ENCODE assay signal across 27 cellular contexts in genomic region chr14:104403421-104404220, GRCh38.
DNase-seq lines count a peak whose midpoint lies in the region; TF ChIP-seq lines count a peak whose summit lies in the region.
"Had no signal": no experiment of that assay in that cellular context is flagged by ENCODE, and none has a peak within 500 bp of the region (broad histone marks: within the 10 kb centered on the region; RNA-seq: fewer than 3 reads in every experiment).

No MANE protein-coding gene starts in this region.

- H3K23ac ChIP-seq in H9 (ENCODE audit: insufficient read length, low read depth, low read length) (no peak overlapping the region), trophoblast cell (ENCODE audit: low read length) (no peak overlapping the region)

- H3K4me1 ChIP-seq in H9 (ENCODE audit: insufficient read depth, low read length): peaks cover 3% of the 10 kb centered on the region; the same call in 1 of the 2 replicates
- no peaks in the 10 kb centered on the region for H3K4me1 ChIP-seq in trophoblast cell (ENCODE audit: control insufficient read depth in 1 of 2, insufficient read depth in 2 of 2, low read length in 2 of 2)
- H3K4me1 ChIP-seq: breast epithelium had no signal

- TF ChIP-seq CTCF in H9 (conservative IDR thresholded peaks at IDR 0.05): no peak

- no peaks in the 10 kb centered on the region for H3K27me3 Mint-ChIP-seq in activated CD4-positive, alpha-beta T cell treated with anti-CD3 and anti-CD28 coated beads, Interleukin-2, amount 10 ng/mL, durations not matched to agents 7 days and 5 days
- peaks cover 5% of the 10 kb centered on the region for H3K27me3 Mint-ChIP-seq in activated CD4-positive, alpha-beta T cell treated with anti-CD3 and anti-CD28 coated beads, Interleukin-2, amount 10 ng/mL, durations not matched to agents 24 days and 14 days
- H3K27me3 Mint-ChIP-seq in H9 (ENCODE audit: low read depth): peaks cover 3% of the 10 kb centered on the region; the same call in 1 of the 2 replicates
- H3K27me3 Mint-ChIP-seq: activated naive CD4-positive, alpha-beta T cell treated with anti-CD3 and anti-CD28 coated beads, Interleukin-2, amount 50 U/mL, for 24 hours; CD4-positive, alpha-beta T cell had no signal

- H4K91ac ChIP-seq in H9 (ENCODE audit: insufficient read length, low read depth, low read length) (no peak overlapping the region), trophoblast cell (ENCODE audit: low read depth, low read length) (no peak overlapping the region)

- no peak overlapping the region for H4K12ac ChIP-seq in trophoblast cell (ENCODE audit: low read depth, low read length)

- no peak overlapping the region for H3K27ac ChIP-seq in H9 (ENCODE audit: insufficient read length, low read depth, low read length)
- no peak overlapping the region for H3K27ac ChIP-seq in trophoblast cell (ENCODE audit: low read depth, low read length)
- H3K27ac ChIP-seq: breast epithelium, coronary artery, PC-9 had no signal

- POLR2A ChIA-PET in activated CD4-positive, alpha-beta T cell treated with anti-CD3 and anti-CD28 coated beads, Interleukin-2, amount 10 ng/mL, durations not matched to agents 7 days and 5 days (lab: Charles Lee): no interaction called here

- H3K18ac ChIP-seq in H9 (ENCODE audit: insufficient read length, low read depth, low read length) (peak overlapping the region; percentile 6), trophoblast cell (ENCODE audit: low read length) (no peak overlapping the region)

- no CpG with 5 or more reads among the region's 11 CpGs for WGBS in H9 (ENCODE audit: extremely low coverage, insufficient read length, low lambda C conversion rate)
- WGBS in trophoblast cell (ENCODE audit: extremely low coverage, insufficient coverage, insufficient read length): no CpG with 5 or more reads among the region's 11 CpGs

- peaks cover 1% of the 10 kb centered on the region for H3K36me3 Mint-ChIP-seq in activated CD4-positive, alpha-beta T cell treated with anti-CD3 and anti-CD28 coated beads, Interleukin-2, amount 10 ng/mL, durations not matched to agents 7 days and 5 days (ENCODE audit: low read depth)
- H3K36me3 Mint-ChIP-seq in activated CD4-positive, alpha-beta T cell treated with anti-CD3 and anti-CD28 coated beads, Interleukin-2, amount 10 ng/mL, durations not matched to agents 24 days and 14 days (ENCODE audit: low read depth): peaks cover 3% of the 10 kb centered on the region
- H3K36me3 Mint-ChIP-seq in H9 (ENCODE audit: insufficient read depth in 1 of 3, low read depth in 3 of 3): peaks cover 3 to 13% (median 5%) of the 10 kb centered on the region in 3 experiments; a peak in 5 of 7 replicates
- H3K36me3 Mint-ChIP-seq: activated CD8-positive, alpha-beta memory T cell treated with anti-CD3 and anti-CD28 coated beads, Interleukin-2, amount 10 ng/mL, durations not matched to agents 7 days and 5 days; stimulated activated memory B cell treated with anti-CD40 and anti-IgM and Interleukin-4, amounts not matched to agents 10 μg/mL and 1 μg/mL and 100 μg/mL, for 72 hours had no signal

- no peaks in the 10 kb centered on the region for H3K79me2 ChIP-seq in H9 (ENCODE audit: insufficient read depth, low read length)
- H3K79me2 ChIP-seq in trophoblast cell (ENCODE audit: control insufficient read depth, insufficient read depth, low read length, poor library complexity): no peaks in the 10 kb centered on the region

- H2BK120ac ChIP-seq in H9 (ENCODE audit: low read depth, low read length, poor library complexity, severe bottlenecking): no peak overlapping the region
- no peak overlapping the region for H2BK120ac ChIP-seq in trophoblast cell (ENCODE audit: insufficient read depth, low read length, poor library complexity)

- H3K4ac ChIP-seq in H9 (ENCODE audit: low read depth, low read length) (no peak overlapping the region), trophoblast cell (ENCODE audit: low read depth, low read length) (no peak overlapping the region)

- no peak overlapping the region for H2BK12ac ChIP-seq in H9 (ENCODE audit: insufficient read length, low read depth, low read length)
- H2BK12ac ChIP-seq in trophoblast cell (ENCODE audit: low read length): no peak overlapping the region

- DNase-seq in activated CD4-positive, alpha-beta T cell treated with anti-CD3 and anti-CD28 coated beads, Interleukin-2, amount 10 ng/mL, durations not matched to agents 7 days and 5 days: peak; percentile 4
- DNase-seq in activated CD4-positive, alpha-beta T cell treated with anti-CD3 and anti-CD28 coated beads, Interleukin-2, amount 10 ng/mL, durations not matched to agents 24 days and 14 days: no peak
- DNase-seq in H9 (peak; percentile 22), iPS-NIHi11 (ENCODE audit: low spot score) (peak; percentile 16), trophoblast cell (no peak), T1000 (lab: John Stamatoyannopoulos, UW) (no peak), DMS153 treated with DMSO at 0.1 percent for 48 hours (lab: John Stamatoyannopoulos, UW; ENCODE audit: unreplicated experiment) (no peak), DMS79 treated with DMSO at 0.1 percent for 48 hours (lab: John Stamatoyannopoulos, UW) (no peak)
- DNase-seq: 8988T; activated CD4-positive, CD25-positive, alpha-beta regulatory T cell treated with anti-CD3 and anti-CD28 coated beads, Interleukin-2, amount 50 U/mL, for 72 hours; activated CD8-positive, alpha-beta memory T cell treated with anti-CD3 and anti-CD28 coated beads, Interleukin-2, amount 10 ng/mL, durations not matched to agents 7 days and 5 days; activated T-cell treated with anti-CD3 and anti-CD28 coated beads, Interleukin-2, amount 50 U/mL, for 72 hours; CD4-positive, alpha-beta T cell; foreskin fibroblast; mammary epithelial cell; NCI-H1092 treated with DMSO at 0.1 percent for 48 hours; NCI-H1930; NCI-H526; PC-9; SIG-M5; stimulated activated CD4-positive, alpha-beta T cell treated with anti-CD3 and anti-CD28 coated beads, Interleukin-4, amount 100 ng/mL, for 4 hours had no signal

- no peak overlapping the region for H3K9ac ChIP-seq in H9 (ENCODE audit: extremely low read depth, insufficient read length, low read length)
- H3K9ac ChIP-seq in trophoblast cell (ENCODE audit: low read length): no peak overlapping the region

- H3K4me3 Mint-ChIP-seq in activated CD4-positive, alpha-beta T cell treated with anti-CD3 and anti-CD28 coated beads, Interleukin-2, amount 10 ng/mL, durations not matched to agents 7 days and 5 days: no peak overlapping the region
- no peak overlapping the region for H3K4me3 Mint-ChIP-seq in activated CD4-positive, alpha-beta T cell treated with anti-CD3 and anti-CD28 coated beads, Interleukin-2, amount 10 ng/mL, durations not matched to agents 24 days and 14 days
- H3K4me3 Mint-ChIP-seq in H9: no peak overlapping the region; a peak in 1 of 5 replicates
- H3K4me3 Mint-ChIP-seq: activated CD8-positive, alpha-beta memory T cell treated with anti-CD3 and anti-CD28 coated beads, Interleukin-2, amount 10 ng/mL, durations not matched to agents 7 days and 5 days; activated naive CD4-positive, alpha-beta T cell treated with anti-CD3 and anti-CD28 coated beads, Interleukin-2, amount 50 U/mL, for 24 hours; activated T-cell treated with anti-CD3 and anti-CD28 coated beads, Interleukin-2, amount 50 U/mL, for 72 hours; CD4-positive, alpha-beta T cell; stimulated activated memory B cell treated with anti-CD40 and anti-IgM and Interleukin-4, amounts not matched to agents 10 μg/mL and 1 μg/mL and 100 μg/mL, for 72 hours had no signal

- H4K8ac ChIP-seq in H9 (replicated peaks; ENCODE audit: insufficient read length, low read depth, low read length): no peak overlapping the region
- H4K8ac ChIP-seq in trophoblast cell (ENCODE audit: low read depth, low read length): no peak overlapping the region

- H3K4me3 ChIP-seq in trophoblast cell (ENCODE audit: low read depth, low read length): peak overlapping the region; percentile 57
- H3K4me3 ChIP-seq: breast epithelium, coronary artery, GM12878, PC-9 had no signal

- no peak overlapping the region for H2BK20ac ChIP-seq in H9 (ENCODE audit: low read depth, low read length, poor library complexity, severe bottlenecking)

- H2BK15ac ChIP-seq in H9 (ENCODE audit: low read depth, low read length): no peak overlapping the region

- H3K4me1 Mint-ChIP-seq in activated CD4-positive, alpha-beta T cell treated with anti-CD3 and anti-CD28 coated beads, Interleukin-2, amount 10 ng/mL, durations not matched to agents 7 days and 5 days: peaks cover 11% of the 10 kb centered on the region
- H3K4me1 Mint-ChIP-seq in activated CD4-positive, alpha-beta T cell treated with anti-CD3 and anti-CD28 coated beads, Interleukin-2, amount 10 ng/mL, durations not matched to agents 24 days and 14 days: peaks cover 7% of the 10 kb centered on the region
- peaks cover 42 to 44% of the 10 kb centered on the region in 2 experiments for H3K4me1 Mint-ChIP-seq in H9
- H3K4me1 Mint-ChIP-seq: activated CD8-positive, alpha-beta memory T cell treated with anti-CD3 and anti-CD28 coated beads, Interleukin-2, amount 10 ng/mL, durations not matched to agents 7 days and 5 days; stimulated activated memory B cell treated with anti-CD40 and anti-IgM and Interleukin-4, amounts not matched to agents 10 μg/mL and 1 μg/mL and 100 μg/mL, for 72 hours had no signal

- CTCF ChIA-PET in activated CD4-positive, alpha-beta T cell treated with anti-CD3 and anti-CD28 coated beads, Interleukin-2, amount 10 ng/mL, durations not matched to agents 7 days and 5 days (lab: Charles Lee): no interaction called here

- no peak overlapping the region for H3K27ac Mint-ChIP-seq in activated CD4-positive, alpha-beta T cell treated with anti-CD3 and anti-CD28 coated beads, Interleukin-2, amount 10 ng/mL, durations not matched to agents 7 days and 5 days
- H3K27ac Mint-ChIP-seq in activated CD4-positive, alpha-beta T cell treated with anti-CD3 and anti-CD28 coated beads, Interleukin-2, amount 10 ng/mL, durations not matched to agents 24 days and 14 days: no peak overlapping the region
- H3K27ac Mint-ChIP-seq in H9: peak overlapping the region in 2 of 3 experiments; percentile 67 to 87; a peak in 4 of 7 replicates
- H3K27ac Mint-ChIP-seq: activated CD8-positive, alpha-beta memory T cell treated with anti-CD3 and anti-CD28 coated beads, Interleukin-2, amount 10 ng/mL, durations not matched to agents 7 days and 5 days; activated naive CD4-positive, alpha-beta T cell treated with anti-CD3 and anti-CD28 coated beads, Interleukin-2, amount 50 U/mL, for 24 hours; activated T-cell treated with anti-CD3 and anti-CD28 coated beads, Interleukin-2, amount 50 U/mL, for 72 hours; CD4-positive, alpha-beta T cell; progenitor cell of endocrine pancreas; stimulated activated memory B cell treated with anti-CD40 and anti-IgM and Interleukin-4, amounts not matched to agents 10 μg/mL and 1 μg/mL and 100 μg/mL, for 72 hours had no signal

- intact Hi-C loops in activated CD4-positive, alpha-beta T cell treated with anti-CD3 and anti-CD28 coated beads, Interleukin-2, amount 10 ng/mL, durations not matched to agents 24 days and 14 days (cut with micrococcal nuclease): no loop called here

- no peaks in the 10 kb centered on the region for H3K27me3 ChIP-seq in H9 (ENCODE audit: insufficient read depth, low read length)
- no peaks in the 10 kb centered on the region for H3K27me3 ChIP-seq in trophoblast cell (ENCODE audit: insufficient read depth, low read length)

- no peak overlapping the region for H3K56ac ChIP-seq in H9 (ENCODE audit: insufficient read length, low read depth, low read length)

- H2AK5ac ChIP-seq in H9 (ENCODE audit: insufficient read length, low read length) (no peak overlapping the region), trophoblast cell (ENCODE audit: low read length) (no peak overlapping the region)

- no peak overlapping the region for H2AFZ ChIP-seq in H9 (ENCODE audit: low read length)
- H2AFZ ChIP-seq in trophoblast cell (ENCODE audit: insufficient read depth, low read length, poor library complexity): no peak overlapping the region
- H2AFZ ChIP-seq: PC-9 had no signal

- no peaks in the 10 kb centered on the region for H3K23me2 ChIP-seq in H9 (ENCODE audit: insufficient read length, low read depth, low read length, poor library complexity, severe bottlenecking)

- no peaks in the 10 kb centered on the region for H4K20me1 ChIP-seq in H9 (ENCODE audit: control insufficient read depth, insufficient read depth, insufficient read length)

- no peak overlapping the region for H4K5ac ChIP-seq in H9 (ENCODE audit: insufficient read length, low read depth, low read length)

- H2BK5ac ChIP-seq in H9 (ENCODE audit: insufficient read length, low read length) (no peak overlapping the region), trophoblast cell (ENCODE audit: low read depth, low read length, poor library complexity) (no peak overlapping the region)

- no peak overlapping the region; the same call in 1 of the 2 replicates for H3K14ac ChIP-seq in H9 (ENCODE audit: insufficient read depth, low read length)
- no peak overlapping the region for H3K14ac ChIP-seq in trophoblast cell (ENCODE audit: low read length)

- no peaks in the 10 kb centered on the region for H3K79me1 ChIP-seq in H9 (ENCODE audit: insufficient read depth, low read depth, low read length, poor library complexity, severe bottlenecking)
- no peaks in the 10 kb centered on the region for H3K79me1 ChIP-seq in trophoblast cell (ENCODE audit: low read length)

- peaks cover 10% of the 10 kb centered on the region for H3K9me3 Mint-ChIP-seq in activated CD4-positive, alpha-beta T cell treated with anti-CD3 and anti-CD28 coated beads, Interleukin-2, amount 10 ng/mL, durations not matched to agents 7 days and 5 days
- peaks cover 8% of the 10 kb centered on the region for H3K9me3 Mint-ChIP-seq in activated CD4-positive, alpha-beta T cell treated with anti-CD3 and anti-CD28 coated beads, Interleukin-2, amount 10 ng/mL, durations not matched to agents 24 days and 14 days
- peaks cover 12 to 13% of the 10 kb centered on the region in 2 experiments for H3K9me3 Mint-ChIP-seq in H9

- H3K4me2 ChIP-seq in H9 (ENCODE audit: insufficient read depth, insufficient read length, low read length): no peak overlapping the region
- no peak overlapping the region for H3K4me2 ChIP-seq in trophoblast cell (ENCODE audit: low read length)
- H3K4me2 ChIP-seq: PC-9 had no signal

- H3K36me3 ChIP-seq in trophoblast cell (ENCODE audit: control insufficient read depth in 1 of 2, insufficient read depth in 2 of 2, low read length in 2 of 2): no peaks in the 10 kb centered on the region
- H3K36me3 ChIP-seq: breast epithelium had no signal

- H3K9me3 ChIP-seq in H9 (ENCODE audit: control insufficient read depth, low read depth, low read length): no peaks in the 10 kb centered on the region
- H3K9me3 ChIP-seq in trophoblast cell (ENCODE audit: insufficient read depth, low read depth, low read length): peaks cover 7% of the 10 kb centered on the region

- no peak overlapping the region for H3T11ph ChIP-seq in H9 (ENCODE audit: low read length)

Comparison
In these comparisons a context has a peak if more than half of its experiments do, and no peak if none do; other contexts are left out.
1. DNase-seq: peak in activated CD4-positive, alpha-beta T cell treated with anti-CD3 and anti-CD28 coated beads, Interleukin-2, amount 10 ng/mL, durations not matched to agents 7 days and 5 days (single experiment), H9 (single experiment) and iPS-NIHi11 (single experiment); none in activated CD4-positive, alpha-beta T cell treated with anti-CD3 and anti-CD28 coated beads, Interleukin-2, amount 10 ng/mL, durations not matched to agents 24 days and 14 days (single experiment), trophoblast cell (0 of 2), T1000 (single experiment), DMS153 treated with DMSO at 0.1 percent for 48 hours (single experiment) and DMS79 treated with DMSO at 0.1 percent for 48 hours (single experiment).
2. H3K27ac Mint-ChIP-seq: peak in H9 (2 of 3); none in activated CD4-positive, alpha-beta T cell treated with anti-CD3 and anti-CD28 coated beads, Interleukin-2, amount 10 ng/mL, durations not matched to agents 7 days and 5 days (single experiment) and activated CD4-positive, alpha-beta T cell treated with anti-CD3 and anti-CD28 coated beads, Interleukin-2, amount 10 ng/mL, durations not matched to agents 24 days and 14 days (single experiment).